18 cellular contexts compared by ENCODE assay signal in the genomic region with DNA sequence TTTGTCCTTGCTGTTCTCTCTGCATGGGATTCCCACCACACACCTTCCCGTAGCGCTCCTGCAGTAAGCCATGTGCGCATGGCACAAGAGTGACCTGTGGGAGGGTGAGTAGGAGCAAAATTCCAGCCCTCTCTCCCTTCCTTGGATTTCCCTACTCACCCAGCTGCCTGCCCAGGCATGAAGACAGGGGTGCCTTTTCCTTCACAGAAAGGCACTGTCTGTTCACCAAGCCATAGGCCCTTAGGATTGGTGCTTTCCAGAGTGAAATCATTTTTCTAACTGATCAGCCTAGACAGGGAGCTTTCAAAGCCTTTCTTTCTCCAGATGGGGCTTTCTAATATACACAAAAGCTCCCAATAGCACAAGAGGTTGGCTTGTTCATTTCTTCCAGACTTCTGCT.
"Had no signal": no experiment of that assay in that cellular context is flagged by ENCODE, and none has a peak within 500 bp of the region (broad histone marks: within the 10 kb centered on the region; RNA-seq: fewer than 3 reads in every experiment).

No MANE protein-coding gene starts in this region.

- H3K4me1 ChIP-seq: adrenal gland, colonic mucosa, heart left ventricle, right lobe of liver, testis, upper lobe of left lung had no signal

- H3K9me3 Mint-ChIP-seq: activated CD4-positive, alpha-beta memory T cell treated with anti-CD3 and anti-CD28 coated beads, Interleukin-2, amount 10 ng/mL, durations not matched to agents 7 days and 5 days; activated naive CD4-positive, alpha-beta T cell treated with anti-CD3 and anti-CD28 coated beads, Interleukin-2, amount 50 U/mL, for 24 hours; activated T-cell treated with anti-CD3 and anti-CD28 coated beads, Interleukin-2, amount 50 U/mL, for 4 hours had no signal

- DNase-seq: activated CD4-positive, alpha-beta memory T cell treated with anti-CD3 and anti-CD28 coated beads, Interleukin-2, amount 10 ng/mL, durations not matched to agents 7 days and 5 days; activated CD4-positive, alpha-beta T cell treated with anti-CD3 and anti-CD28 coated beads for 36 hours; activated effector memory CD4-positive, alpha-beta T cell treated with Interleukin-2 at 50 U/mL for 16 hours; activated T-cell treated with anti-CD3 and anti-CD28 coated beads, Interleukin-2, amount 50 U/mL, for 4 hours; adrenal gland; colonic mucosa; effector CD8-positive, alpha-beta T cell; heart left ventricle; immature natural killer cell; mucosa of descending colon; naive thymus-derived CD8-positive, alpha-beta T cell; right lobe of liver; stimulated activated naive CD8-positive, alpha-beta T cell treated with anti-CD3 and anti-CD28 coated beads, Interleukin-15, Interleukin-2, amounts not matched to agents 100 U/mL and 50 U/mL, for 24 hours; T-helper 17 cell; testis; upper lobe of left lung; WERI-Rb-1 had no signal

- H3K27me3 Mint-ChIP-seq: activated CD4-positive, alpha-beta memory T cell treated with anti-CD3 and anti-CD28 coated beads, Interleukin-2, amount 10 ng/mL, durations not matched to agents 7 days and 5 days had no signal

- H3K36me3 Mint-ChIP-seq: activated naive CD4-positive, alpha-beta T cell treated with anti-CD3 and anti-CD28 coated beads, Interleukin-2, amount 50 U/mL, for 24 hours; immature natural killer cell; naive thymus-derived CD8-positive, alpha-beta T cell had no signal

- H3K9me3 ChIP-seq: adrenal gland, colonic mucosa, heart left ventricle, mucosa of descending colon, right lobe of liver, testis, upper lobe of left lung had no signal

- H3K4me3 ChIP-seq: adrenal gland, colonic mucosa, heart left ventricle, mucosa of descending colon, right lobe of liver, testis, upper lobe of left lung had no signal

- H3K4me1 Mint-ChIP-seq: activated CD4-positive, alpha-beta memory T cell treated with anti-CD3 and anti-CD28 coated beads, Interleukin-2, amount 10 ng/mL, durations not matched to agents 7 days and 5 days; activated CD4-positive, alpha-beta T cell treated with anti-CD3 and anti-CD28 coated beads for 36 hours; activated naive CD4-positive, alpha-beta T cell treated with anti-CD3 and anti-CD28 coated beads, Interleukin-2, amount 50 U/mL, for 24 hours; immature natural killer cell; T-helper 17 cell had no signal

- H3K27ac ChIP-seq: right lobe of liver, testis, upper lobe of left lung, WERI-Rb-1 had no signal

- H3K4me3 Mint-ChIP-seq: activated CD4-positive, alpha-beta memory T cell treated with anti-CD3 and anti-CD28 coated beads, Interleukin-2, amount 10 ng/mL, durations not matched to agents 7 days and 5 days; activated CD4-positive, alpha-beta T cell treated with anti-CD3 and anti-CD28 coated beads for 36 hours; activated naive CD4-positive, alpha-beta T cell treated with anti-CD3 and anti-CD28 coated beads, Interleukin-2, amount 50 U/mL, for 24 hours; activated T-cell treated with anti-CD3 and anti-CD28 coated beads, Interleukin-2, amount 50 U/mL, for 4 hours; immature natural killer cell; naive thymus-derived CD8-positive, alpha-beta T cell; T-helper 17 cell had no signal

- H3K27me3 ChIP-seq: adrenal gland, colonic mucosa, heart left ventricle, right lobe of liver, testis, upper lobe of left lung had no signal

- H3K36me3 ChIP-seq: adrenal gland, colonic mucosa, right lobe of liver, upper lobe of left lung, WERI-Rb-1 had no signal

- H3K27ac Mint-ChIP-seq: activated CD4-positive, alpha-beta memory T cell treated with anti-CD3 and anti-CD28 coated beads, Interleukin-2, amount 10 ng/mL, durations not matched to agents 7 days and 5 days; activated CD4-positive, alpha-beta T cell treated with anti-CD3 and anti-CD28 coated beads for 36 hours; activated naive CD4-positive, alpha-beta T cell treated with anti-CD3 and anti-CD28 coated beads, Interleukin-2, amount 50 U/mL, for 24 hours; immature natural killer cell; naive thymus-derived CD8-positive, alpha-beta T cell; T-helper 17 cell had no signal
